8 cellular contexts compared by ENCODE assay signal in the genomic region with DNA sequence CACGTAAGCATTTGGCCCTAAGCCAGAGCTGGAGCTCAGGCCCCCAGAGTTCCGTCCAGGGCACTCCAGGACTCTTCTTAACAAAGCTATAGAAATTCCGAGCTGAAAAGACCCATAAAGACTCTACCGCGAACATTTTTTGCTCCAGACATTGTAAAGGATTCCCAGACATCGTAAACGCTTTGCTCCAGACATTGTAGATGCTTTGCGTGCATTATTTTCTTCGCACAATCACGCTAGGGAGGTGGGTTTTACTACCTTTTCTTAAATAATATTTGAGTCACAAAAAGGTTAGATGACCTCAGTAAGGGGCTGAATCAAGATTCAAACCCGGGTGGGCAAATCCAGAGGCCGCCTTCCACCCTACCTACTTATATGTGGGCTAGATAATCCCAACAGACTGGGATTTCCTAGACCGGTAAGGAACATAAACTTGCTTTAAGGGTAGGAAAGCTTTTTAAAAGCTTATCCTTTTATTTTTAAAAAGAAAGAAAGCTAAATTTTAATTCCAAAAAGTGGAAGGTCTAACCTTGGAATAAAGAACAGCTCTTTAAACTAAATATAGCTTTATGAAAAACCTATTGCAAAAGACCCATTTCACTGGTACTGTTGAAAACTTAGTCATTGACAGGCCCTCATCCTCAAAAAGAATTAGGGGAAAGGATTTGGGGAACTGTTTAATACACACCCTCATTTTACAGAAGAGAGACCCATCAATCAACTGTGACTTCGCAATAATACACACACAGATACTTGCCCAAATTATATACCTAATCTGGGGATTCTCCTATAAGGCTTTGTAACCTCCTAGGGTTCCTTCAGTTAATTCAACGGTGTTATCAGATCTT. TPM values are rescaled to one million over a fixed set of nuclear protein-coding genes. Genes with fewer than 3 reads are reported as not detected.
A peak's percentile ranks its signal among the peaks of the same experiment; 100 is the strongest.
DNase-seq lines count a peak whose midpoint lies in the region; ATAC-seq and TF ChIP-seq lines count a peak whose summit lies in the region.

No MANE protein-coding gene starts in this region.

- no peak for ATAC-seq in T-cell (replicated peaks in 1 of 4)
- ATAC-seq in GM18870 (IDR thresholded peaks at IDR 0.05; ENCODE audit: unreplicated experiment), result no peak

- H3K4me3 Mint-ChIP-seq in T-cell, result peak overlapping the region; percentile 85 to 91 (median 87)

- DNase-seq in activated effector memory CD4-positive, alpha-beta T cell treated with anti-CD3 and anti-CD28 coated beads, Interleukin-2, amount 50 U/mL, for 16 hours, result peak; percentile 62
- DNase-seq in activated effector memory CD4-positive, alpha-beta T cell treated with Interleukin-2 at 50 U/mL for 16 hours, result no peak
- no peak for DNase-seq in T-cell
- DNase-seq in fibroblast of mammary gland (ENCODE audit: low read depth), result peak; percentile 49
- no peak for DNase-seq in NCI-H524 treated with DMSO at 0.1 percent for 48 hours (lab: John Stamatoyannopoulos, UW)
- no peak for DNase-seq in DMS153 treated with DMSO at 0.1 percent for 48 hours (lab: John Stamatoyannopoulos, UW; ENCODE audit: unreplicated experiment)

- peak overlapping the region; percentile 80 for H3K4me3 ChIP-seq in fibroblast of mammary gland (ENCODE audit: control insufficient read depth, low read depth, low read length)
- peak overlapping the region; percentile 93 for H3K4me3 ChIP-seq in rectal smooth muscle tissue (ENCODE audit: low read length)

- H3K36me3 ChIP-seq in rectal smooth muscle tissue (ENCODE audit: control insufficient read depth, insufficient read depth, low read length), result no peaks in the 10 kb centered on the region

- no peaks in the 10 kb centered on the region for H3K27me3 ChIP-seq in rectal smooth muscle tissue (ENCODE audit: control insufficient read depth, insufficient read depth, low read length)

- H3K9me3 Mint-ChIP-seq in T-cell, result no peaks in the 10 kb centered on the region

- peaks cover 14% of the 10 kb centered on the region for H3K4me1 ChIP-seq in rectal smooth muscle tissue (ENCODE audit: control insufficient read depth, insufficient read depth, low read length)

- H3K27ac Mint-ChIP-seq in T-cell, result peak overlapping the region; percentile 90 to 92

- no peak for TF ChIP-seq CTCF in fibroblast of mammary gland (conservative IDR thresholded peaks at IDR 0.05; ENCODE audit: control insufficient read depth, insufficient read depth, low read depth, low read length)

- H3K27ac ChIP-seq in rectal smooth muscle tissue (ENCODE audit: low read depth, low read length), result peak overlapping the region; percentile 99

- CTCF ChIA-PET in T-cell (lab: Charles Lee), result interaction anchor here (0.7 to 1.7 kb wide), 7 partner anchors 9 to 158 kb away, joined by 3 to 7 read pairs (median 3); no protein-coding TSS in a partner anchor

- H3K36me3 Mint-ChIP-seq in T-cell, result peaks cover 20% of the 10 kb centered on the region

- H3K4me1 Mint-ChIP-seq in T-cell, result peaks cover 83 to 90% (median 88%) of the 10 kb centered on the region in 3 donors

- POLR2A ChIA-PET in T-cell (lab: Charles Lee), result interaction anchor here (0.5 to 1.2 kb wide), 9 partner anchors 11 to 631 kb away, joined by 3 to 4 read pairs (median 3); no protein-coding TSS in a partner anchor

- H3K9ac ChIP-seq in rectal smooth muscle tissue (ENCODE audit: low read length), result peak overlapping the region; percentile 99

- no peaks in the 10 kb centered on the region for H3K27me3 Mint-ChIP-seq in T-cell

RNA-seq across cellular contexts. Expression of gene TNIP1, which starts 0.8 kb away (rescaled TPM):
- 100 to 1,000 TPM; 118 to 211 (median 170) TPM for total RNA-seq in T-cell

Comparison
In these comparisons a context has a peak if more than half of its experiments do, and no peak if none do; other contexts are left out.
1. DNase-seq: peak in activated effector memory CD4-positive, alpha-beta T cell treated with anti-CD3 and anti-CD28 coated beads, Interleukin-2, amount 50 U/mL, for 16 hours (single experiment) and fibroblast of mammary gland (single experiment); none in activated effector memory CD4-positive, alpha-beta T cell treated with Interleukin-2 at 50 U/mL for 16 hours (single experiment), T-cell (0 of 34), NCI-H524 treated with DMSO at 0.1 percent for 48 hours (single experiment) and DMS153 treated with DMSO at 0.1 percent for 48 hours (single experiment).